Comparison of ENCODE assay signal across 1 cellular context in genomic region chr2:228532233-228532632, GRCh38.
TF ChIP-seq lines count a peak whose summit lies in the region.

No MANE protein-coding gene starts in this region.

TF ChIP-seq in GM12878, 131 proteins besides CTCF, POLR2A, EP300 and RAD21:
- TF ChIP-seq ZNF687 (IDR thresholded peaks at IDR 0.05) (no peak), PKNOX1 (IDR thresholded peaks at IDR 0.05) (no peak), PBX3 (IDR thresholded peaks at IDR 0.05; ENCODE audit: insufficient replicate concordance, low read depth, low read length) (no peak), BACH1 (IDR thresholded peaks at IDR 0.05; ENCODE audit: borderline replicate concordance) (no peak), PRDM15 (CRISPR knock-in tag; IDR thresholded peaks at IDR 0.05) (no peak), SKIL (IDR thresholded peaks at IDR 0.05; ENCODE audit: low read depth, poor library complexity, severe bottlenecking) (no peak), REST (IDR thresholded peaks at IDR 0.05; ENCODE audit: low read depth, low read length) (no peak), PAX5 (IDR thresholded peaks at IDR 0.05; ENCODE audit: borderline replicate concordance, low read depth, low read length) (no peak), WRNIP1 (IDR thresholded peaks at IDR 0.05; ENCODE audit: borderline replicate concordance, low read depth, low read length) (no peak), KLF5 (IDR thresholded peaks at IDR 0.05; ENCODE audit: partially characterized antibody) (no peak), ZBTB40 (IDR thresholded peaks at IDR 0.05; ENCODE audit: borderline replicate concordance) (no peak), PML (IDR thresholded peaks at IDR 0.05; ENCODE audit: low read length) (no peak), SMAD5 (IDR thresholded peaks at IDR 0.05; ENCODE audit: low read depth) (no peak), MYC (IDR thresholded peaks at IDR 0.05; ENCODE audit: insufficient read depth, insufficient read length, insufficient replicate concordance, low read length, severe bottlenecking) (no peak), ZSCAN29 (IDR thresholded peaks at IDR 0.05) (no peak), SREBF1 (IDR thresholded peaks at IDR 0.05; ENCODE audit: low read length) (no peak)
